ENCODE assay signal across 11 cellular contexts in the genomic region with DNA sequence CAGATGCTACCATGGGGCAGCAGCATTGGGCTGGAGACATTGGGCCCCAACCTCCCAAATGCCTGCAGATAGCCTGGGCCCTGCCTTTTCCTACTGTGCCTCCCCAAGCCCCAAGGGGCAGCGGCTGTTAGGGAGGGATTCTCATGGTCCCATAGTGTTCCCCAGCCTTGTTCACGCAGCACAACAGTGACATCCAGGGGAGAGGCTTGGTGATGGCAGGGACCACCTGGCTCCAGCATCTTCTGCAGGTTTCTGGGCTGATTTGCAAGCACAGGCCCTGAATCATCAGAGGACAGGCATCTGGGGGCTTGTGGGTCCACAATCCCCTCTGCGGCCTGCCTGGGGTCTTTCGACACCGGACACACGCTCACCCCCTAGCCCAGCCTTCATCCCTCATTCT.
DNase-seq lines count a peak whose midpoint lies in the region; ATAC-seq, FAIRE-seq and TF ChIP-seq lines count a peak whose summit lies in the region.
"Had no signal": no experiment of that assay in that cellular context is flagged by ENCODE, and none has a peak within 500 bp of the region (broad histone marks: within the 10 kb centered on the region; RNA-seq: fewer than 3 reads in every experiment).

No MANE protein-coding gene starts in this region.

- FAIRE-seq in HTR-8/SVneo (lab: Jason Lieb, UNC), result no peak

- POLR2A ChIA-PET in Caco-2 (lab: Charles Lee), result no interaction called here

- CTCF ChIA-PET in Caco-2 (lab: Charles Lee), result interaction anchor here (0.6 to 1.7 kb wide), 2 partner anchors 26 to 668 kb away, joined by 3 to 4 read pairs; no protein-coding TSS in a partner anchor

- H3K4me1 Mint-ChIP-seq in Caco-2 (ENCODE audit: low read depth, unreplicated experiment), result peaks cover 33% of the 10 kb centered on the region
- H3K4me1 Mint-ChIP-seq: activated B cell treated with CpG ODN at 0.5 μM for 24 hours; stimulated activated effector memory CD8-positive, alpha-beta T cell treated with anti-CD3 and anti-CD28 coated beads, Interleukin-12 subunit alpha, Interleukin-12 subunit beta, amount 100 ng/mL, for 72 hours had no signal

- H3K4me3 ChIP-seq in Caco-2 (ENCODE audit: low read depth, low read length), result no peak overlapping the region
- no peak overlapping the region for H3K4me3 ChIP-seq in HAP-1
- H3K4me3 ChIP-seq in kidney epithelial cell (ENCODE audit: low read depth, low read length), result no peak overlapping the region
- no peak overlapping the region for H3K4me3 ChIP-seq in mucosa of descending colon

- no TSS peak for BruUV-seq in Caco-2 (replicated peaks; lab: Mats Ljungman, UMichigan)

- DNase-seq in Caco-2 (peak; percentile 53 to 58), HAP-1 (ENCODE audit: low spot score in 2 of 2) (peak; percentile 75 to 80), astrocyte of the hippocampus (ENCODE audit: low read depth, low spot score) (peak; percentile 24), kidney epithelial cell (ENCODE audit: low read depth) (no peak), HTR-8/SVneo (ENCODE audit: insufficient read length, low spot score) (no peak), mucosa of descending colon (no peak), T-helper 9 cell (no peak)
- DNase-seq: activated B cell treated with CpG ODN at 0.5 μM for 24 hours, NCI-H446 had no signal

- H3K9me3 ChIP-seq in Caco-2 (no peaks in the 10 kb centered on the region), HAP-1 (no peaks in the 10 kb centered on the region), mucosa of descending colon (no peaks in the 10 kb centered on the region)

- H3K4me1 ChIP-seq in Caco-2 (peaks cover 34% of the 10 kb centered on the region), HAP-1 (peaks cover 49% of the 10 kb centered on the region), mucosa of descending colon (ENCODE audit: low read depth) (no peaks in the 10 kb centered on the region)

- H3K27me3 ChIP-seq in Caco-2 (replicated peaks; ENCODE audit: control insufficient read depth, insufficient read depth, low read length) (no peaks in the 10 kb centered on the region), HAP-1 (ENCODE audit: low read depth) (no peaks in the 10 kb centered on the region), kidney epithelial cell (ENCODE audit: control insufficient read depth, insufficient read depth, low read length) (no peaks in the 10 kb centered on the region)

- in situ Hi-C loops in HAP-1 (cut with MboI; ENCODE audit: low sequenced_read_pairs), result loop anchor here (10.0 kb wide), 1 partner anchor 202 kb away; no protein-coding TSS in a partner anchor

- TF ChIP-seq CTCF in Caco-2 (IDR thresholded peaks at IDR 0.05; ENCODE audit: insufficient read depth in 1 of 2, low read depth in 1 of 2, low read length in 1 of 2, severe bottlenecking in 1 of 2, unreplicated experiment in 1 of 2), result peak; percentile 35 to 52
- peak; percentile 41 for TF ChIP-seq CTCF in kidney epithelial cell (IDR thresholded peaks at IDR 0.05; ENCODE audit: insufficient read depth, low read length, poor library complexity, severe bottlenecking)
- TF ChIP-seq CTCF in mucosa of descending colon (IDR thresholded peaks at IDR 0.05), result no peak

- ATAC-seq in mucosa of descending colon (no peak), HG02970 (IDR thresholded peaks at IDR 0.05; ENCODE audit: low FRiP score, unreplicated experiment) (no peak)
- ATAC-seq: stimulated activated effector memory CD8-positive, alpha-beta T cell treated with anti-CD3 and anti-CD28 coated beads, Interleukin-12 subunit alpha, Interleukin-12 subunit beta, amount 100 ng/mL, for 72 hours had no signal

- no peaks in the 10 kb centered on the region for H3K36me3 Mint-ChIP-seq in Caco-2 (ENCODE audit: insufficient read depth, unreplicated experiment)
- H3K36me3 Mint-ChIP-seq: stimulated activated effector memory CD8-positive, alpha-beta T cell treated with anti-CD3 and anti-CD28 coated beads, Interleukin-12 subunit alpha, Interleukin-12 subunit beta, amount 100 ng/mL, for 72 hours had no signal

- H3K27me3 Mint-ChIP-seq in Caco-2 (ENCODE audit: insufficient read depth, unreplicated experiment), result no peaks in the 10 kb centered on the region
- H3K27me3 Mint-ChIP-seq: activated B cell treated with CpG ODN at 0.5 μM for 24 hours had no signal

- H3K27ac Mint-ChIP-seq in Caco-2 (ENCODE audit: unreplicated experiment), result peak overlapping the region; percentile 80
- H3K27ac Mint-ChIP-seq: activated B cell treated with CpG ODN at 0.5 μM for 24 hours; stimulated activated effector memory CD8-positive, alpha-beta T cell treated with anti-CD3 and anti-CD28 coated beads, Interleukin-12 subunit alpha, Interleukin-12 subunit beta, amount 100 ng/mL, for 72 hours had no signal

- intact Hi-C loops in Caco-2 (cut with micrococcal nuclease; ENCODE audit: unreplicated experiment), result loop anchor here (1.0 kb wide), 2 partner anchors 240 to 267 kb away; no protein-coding TSS in a partner anchor
- intact Hi-C loops in mucosa of descending colon (cut with DNase I, micrococcal nuclease), result no loop called here

- H3K36me3 ChIP-seq in Caco-2 (ENCODE audit: control insufficient read depth, insufficient read depth, low read length) (no peaks in the 10 kb centered on the region), HAP-1 (replicated peaks) (no peaks in the 10 kb centered on the region), kidney epithelial cell (ENCODE audit: control insufficient read depth, insufficient read depth, low read length) (no peaks in the 10 kb centered on the region), mucosa of descending colon (ENCODE audit: low read depth) (no peaks in the 10 kb centered on the region)

- no peaks in the 10 kb centered on the region for H3K9me3 Mint-ChIP-seq in Caco-2 (ENCODE audit: unreplicated experiment)
- H3K9me3 Mint-ChIP-seq: activated B cell treated with CpG ODN at 0.5 μM for 24 hours; stimulated activated effector memory CD8-positive, alpha-beta T cell treated with anti-CD3 and anti-CD28 coated beads, Interleukin-12 subunit alpha, Interleukin-12 subunit beta, amount 100 ng/mL, for 72 hours had no signal

- no peak overlapping the region for H3K4me3 Mint-ChIP-seq in Caco-2 (ENCODE audit: unreplicated experiment)
- H3K4me3 Mint-ChIP-seq: activated B cell treated with CpG ODN at 0.5 μM for 24 hours; stimulated activated effector memory CD8-positive, alpha-beta T cell treated with anti-CD3 and anti-CD28 coated beads, Interleukin-12 subunit alpha, Interleukin-12 subunit beta, amount 100 ng/mL, for 72 hours had no signal

Comparison
In these comparisons a context has a peak if more than half of its experiments do, and no peak if none do; other contexts are left out.
1. DNase-seq: peak in Caco-2 (2 of 2), HAP-1 (2 of 2) and astrocyte of the hippocampus (single experiment); none in kidney epithelial cell (single experiment), HTR-8/SVneo (single experiment), mucosa of descending colon (0 of 3) and T-helper 9 cell (single experiment).